9 cellular contexts compared by ENCODE assay signal in the genomic region with DNA sequence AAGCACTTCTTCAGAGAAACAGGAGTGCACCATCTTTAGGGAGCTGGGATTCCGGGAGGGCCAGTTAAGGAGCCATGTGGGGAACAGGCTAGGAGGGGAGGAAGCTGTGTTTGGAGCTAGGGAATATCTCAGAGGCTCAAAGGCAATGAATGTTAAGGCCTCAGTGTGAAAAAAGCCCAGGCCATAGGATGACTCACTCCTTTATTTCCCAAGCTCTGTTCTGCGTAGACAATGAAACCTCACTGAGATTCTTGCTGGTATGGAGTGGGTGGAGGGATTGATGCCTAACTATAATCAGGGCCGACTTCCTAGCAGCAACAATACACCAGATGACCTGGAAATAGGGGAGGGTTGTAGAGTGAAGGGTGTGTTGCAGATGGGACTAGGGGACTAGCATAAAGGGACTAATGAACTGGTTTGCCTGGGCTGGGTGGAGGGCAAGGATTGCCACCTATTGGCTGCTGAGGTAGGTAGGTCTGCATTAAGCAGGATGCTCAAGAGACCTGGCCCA. TPM values are rescaled to one million over a fixed set of nuclear protein-coding genes. Genes with fewer than 3 reads are reported as not detected.
DNase-seq lines count a peak whose midpoint lies in the region; ATAC-seq and TF ChIP-seq lines count a peak whose summit lies in the region.
"Had no signal": no experiment of that assay in that cellular context is flagged by ENCODE, and none has a peak within 500 bp of the region (broad histone marks: within the 10 kb centered on the region; RNA-seq: fewer than 3 reads in every experiment).

No MANE protein-coding gene starts in this region.

- H3K36me3 ChIP-seq in CD8-positive, alpha-beta memory T cell (ENCODE audit: insufficient read depth, low read length) = no peaks in the 10 kb centered on the region
- H3K36me3 ChIP-seq in Loucy (ENCODE audit: insufficient read depth, low read length) = no peaks in the 10 kb centered on the region
- H3K36me3 ChIP-seq: gastrocnemius medialis had no signal

- H3K79me2 ChIP-seq in Loucy (ENCODE audit: insufficient read depth, low read length) = peaks cover 26% of the 10 kb centered on the region

- no peak overlapping the region for H2AFZ ChIP-seq in Loucy (ENCODE audit: low read length)

- H3K9me3 Mint-ChIP-seq in CD8-positive, alpha-beta memory T cell = no peaks in the 10 kb centered on the region
- no peaks in the 10 kb centered on the region for H3K9me3 Mint-ChIP-seq in chondrocyte (ENCODE audit: low read depth)
- H3K9me3 Mint-ChIP-seq in natural killer cell = no peaks in the 10 kb centered on the region

- peaks cover 33% of the 10 kb centered on the region for H3K4me1 ChIP-seq in CD8-positive, alpha-beta memory T cell (ENCODE audit: insufficient read depth, low read length)
- H3K4me1 ChIP-seq in Loucy (ENCODE audit: insufficient read depth, low read length, poor library complexity, severe bottlenecking) = peaks cover 41% of the 10 kb centered on the region

- peak; percentile 41; the same call in 1 of the 2 replicates for TF ChIP-seq CTCF in Loucy (conservative IDR thresholded peaks at IDR 0.05; ENCODE audit: low read length)
- TF ChIP-seq CTCF in chondrocyte (IDR thresholded peaks at IDR 0.05) = no peak
- no peak for TF ChIP-seq CTCF in natural killer cell (IDR thresholded peaks at IDR 0.05)

- peak overlapping the region; percentile 4 to 92 (median 88) for H3K27ac Mint-ChIP-seq in CD8-positive, alpha-beta memory T cell
- H3K27ac Mint-ChIP-seq in chondrocyte (ENCODE audit: unreplicated experiment) (peak overlapping the region; percentile 65), natural killer cell (peak overlapping the region in 1 of 2 donors; percentile 10)

- peaks cover 11% of the 10 kb centered on the region for H4K20me1 ChIP-seq in Loucy (ENCODE audit: insufficient read depth, low read length, poor library complexity, severe bottlenecking)

- H3K36me3 Mint-ChIP-seq in CD8-positive, alpha-beta memory T cell = peaks cover 0 to 8% (median 0%) of the 10 kb centered on the region in 3 donors
- no peaks in the 10 kb centered on the region for H3K36me3 Mint-ChIP-seq in chondrocyte (ENCODE audit: low read depth)
- no peaks in the 10 kb centered on the region for H3K36me3 Mint-ChIP-seq in natural killer cell

- POLR2A ChIA-PET in CD8-positive, alpha-beta memory T cell (lab: Charles Lee) = interaction anchor here (1.1 kb wide), 1 partner anchor 69 kb away, joined by 5 read pairs; the partner anchor contains the start of gene GNAI3

- intact Hi-C loops in natural killer cell (cut with micrococcal nuclease) = no loop called here

- no peak for DNase-seq in CD8-positive, alpha-beta memory T cell
- DNase-seq in chondrocyte (ENCODE audit: low spot score) (no peak), natural killer cell (no peak), C1 segment of cervical spinal cord (lab: John Stamatoyannopoulos, UW) (no peak), superior temporal gyrus (ENCODE audit: extremely low spot score) (no peak), T-helper 1 cell (no peak), GDM1 (lab: John Stamatoyannopoulos, UW) (no peak)
- DNase-seq: gastrocnemius medialis had no signal

- no peaks in the 10 kb centered on the region for H3K9me3 ChIP-seq in CD8-positive, alpha-beta memory T cell (ENCODE audit: low read length)
- no peaks in the 10 kb centered on the region for H3K9me3 ChIP-seq in Loucy (ENCODE audit: insufficient read depth, low read depth, low read length)
- H3K9me3 ChIP-seq: gastrocnemius medialis had no signal

- no peak overlapping the region for H3K4me2 ChIP-seq in Loucy (ENCODE audit: low read depth, low read length, poor library complexity, severe bottlenecking)

- H3K4me3 Mint-ChIP-seq in CD8-positive, alpha-beta memory T cell = peak overlapping the region in 2 of 7 donors; percentile 20 to 69
- H3K4me3 Mint-ChIP-seq in chondrocyte (ENCODE audit: unreplicated experiment) (no peak overlapping the region), natural killer cell (peak overlapping the region; percentile 9)

- H3K4me1 Mint-ChIP-seq in CD8-positive, alpha-beta memory T cell = peaks cover 46 to 54% (median 48%) of the 10 kb centered on the region in 3 donors
- H3K4me1 Mint-ChIP-seq in chondrocyte (ENCODE audit: low read depth) (peaks cover 45% of the 10 kb centered on the region), natural killer cell (peaks cover 30 to 40% of the 10 kb centered on the region in 2 donors)

- H3K9ac ChIP-seq in Loucy (ENCODE audit: low read depth, low read length, poor library complexity, severe bottlenecking) = no peak overlapping the region

- H3K4me3 ChIP-seq in CD8-positive, alpha-beta memory T cell (ENCODE audit: low read length) = no peak overlapping the region
- no peak overlapping the region for H3K4me3 ChIP-seq in Loucy (ENCODE audit: low read length, poor library complexity, severe bottlenecking)
- H3K4me3 ChIP-seq: gastrocnemius medialis had no signal

- no peaks in the 10 kb centered on the region for H3K27me3 ChIP-seq in CD8-positive, alpha-beta memory T cell (ENCODE audit: insufficient read depth, low read length, poor library complexity, severe bottlenecking)
- H3K27me3 ChIP-seq in Loucy (ENCODE audit: insufficient read depth, low read length, poor library complexity, severe bottlenecking) = no peaks in the 10 kb centered on the region

- no peaks in the 10 kb centered on the region for H3F3A ChIP-seq in Loucy (ENCODE audit: low read depth)

- peaks cover 2 to 3% of the 10 kb centered on the region in 2 donors for H3K27me3 Mint-ChIP-seq in CD8-positive, alpha-beta memory T cell
- H3K27me3 Mint-ChIP-seq in chondrocyte (ENCODE audit: low read depth) (no peaks in the 10 kb centered on the region), natural killer cell (ENCODE audit: low read depth in 2 of 2) (peaks cover 0 to 2% of the 10 kb centered on the region in 2 donors)

- no peak for ATAC-seq in natural killer cell
- ATAC-seq: gastrocnemius medialis had no signal

- CTCF ChIA-PET in CD8-positive, alpha-beta memory T cell (lab: Charles Lee) = interaction anchor here (1.1 to 1.4 kb wide), 3 partner anchors 23 to 71 kb away, joined by 3 to 5 read pairs (median 4); no protein-coding TSS in a partner anchor

- H3K27ac ChIP-seq in CD8-positive, alpha-beta memory T cell (ENCODE audit: low read depth, low read length) = no peak overlapping the region
- H3K27ac ChIP-seq: gastrocnemius medialis had no signal

- no peaks in the 10 kb centered on the region for H3K9me2 ChIP-seq in Loucy (replicated peaks; ENCODE audit: low read depth, low read length)

RNA-seq across cellular contexts. Expression of gene GNAT2, which starts 2.1 kb away (rescaled TPM):
- total RNA-seq in CD8-positive, alpha-beta memory T cell = 1 to 10 TPM in 1 of 2 experiments, under 1 TPM in 1; 0.53 to 1.5 TPM
- polyA plus RNA-seq in CD8-positive, alpha-beta memory T cell = not detected
- total RNA-seq in chondrocyte = not detected in 3 replicates
- total RNA-seq in natural killer cell = not detected
- total RNA-seq: gastrocnemius medialis had no signal

RNA-seq across cellular contexts. Expression of gene AMPD2, which starts 2.3 kb away (rescaled TPM):
- total RNA-seq in CD8-positive, alpha-beta memory T cell = 10 to 100 TPM; 69.1 to 91.1 TPM
- 36.0 TPM for polyA plus RNA-seq in CD8-positive, alpha-beta memory T cell
- total RNA-seq in chondrocyte (70.6 to 100 TPM (median 74.2 TPM) in 3 replicates), natural killer cell (100 to 1,000 TPM; 200 to 271 (median 243) TPM)

RNA-seq across cellular contexts. Expression of gene GSTM4, which starts 38.6 kb away (rescaled TPM):
- total RNA-seq in CD8-positive, alpha-beta memory T cell = 1 to 10 TPM; 1.6 to 2.7 TPM
- polyA plus RNA-seq in CD8-positive, alpha-beta memory T cell = 4.4 TPM
- 14.5 to 20.8 TPM (median 14.8 TPM) in 3 replicates for total RNA-seq in chondrocyte
- total RNA-seq in natural killer cell = 10 to 100 TPM; 20.5 to 48.8 (median 47.1) TPM

RNA-seq across cellular contexts. Expression of gene GSTM2, which starts 50.5 kb away (rescaled TPM):
- total RNA-seq in CD8-positive, alpha-beta memory T cell = 1 to 10 TPM; 2.7 to 3.1 TPM
- polyA plus RNA-seq in CD8-positive, alpha-beta memory T cell = 2.6 TPM
- total RNA-seq in chondrocyte (24.6 to 41.3 TPM (median 25.8 TPM) in 3 replicates), natural killer cell (100 to 1,000 TPM; 142 to 315 (median 205) TPM)
